ENCODE assay signal across 8 cellular contexts in the genomic region with DNA sequence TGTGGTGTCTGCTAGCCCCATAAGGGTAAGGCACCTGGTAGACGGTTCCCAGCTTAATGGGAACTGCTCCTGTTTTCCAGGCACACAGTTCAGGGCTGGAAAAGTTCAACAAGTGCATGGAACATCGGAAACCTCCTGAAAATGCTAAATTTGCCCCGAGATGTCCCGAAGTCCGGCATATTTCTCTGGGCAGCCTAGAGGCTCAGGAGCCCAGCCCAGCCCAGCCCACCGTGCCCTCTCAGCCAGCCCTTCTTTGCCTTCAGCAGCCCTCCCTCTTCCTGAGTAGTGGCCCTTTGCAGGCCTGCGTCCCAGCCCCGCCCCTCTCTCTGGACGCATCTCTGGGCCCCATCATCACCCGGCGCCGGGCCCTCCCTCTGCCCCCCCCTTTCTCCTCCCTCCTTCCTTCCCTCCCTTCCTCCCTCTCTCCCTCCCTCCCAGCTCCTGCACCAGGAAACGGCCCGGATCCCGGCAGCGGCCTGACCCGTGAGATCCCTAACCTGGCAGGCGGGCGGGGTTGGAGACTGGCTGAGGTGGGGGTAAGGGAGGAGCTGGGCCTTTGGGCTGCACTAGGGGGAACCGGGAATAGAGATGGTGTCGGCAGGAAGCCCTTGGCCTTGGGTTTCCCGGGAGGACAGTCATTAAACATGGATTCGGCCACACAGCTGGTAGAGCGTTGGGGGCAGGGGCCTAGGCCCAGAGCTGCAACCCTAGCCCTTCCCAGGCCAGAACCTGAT. TPM values are rescaled to one million over a fixed set of nuclear protein-coding genes. Genes with fewer than 3 reads are reported as not detected.
DNase-seq lines count a peak whose midpoint lies in the region; ATAC-seq and TF ChIP-seq lines count a peak whose summit lies in the region.

A gene with protein sequence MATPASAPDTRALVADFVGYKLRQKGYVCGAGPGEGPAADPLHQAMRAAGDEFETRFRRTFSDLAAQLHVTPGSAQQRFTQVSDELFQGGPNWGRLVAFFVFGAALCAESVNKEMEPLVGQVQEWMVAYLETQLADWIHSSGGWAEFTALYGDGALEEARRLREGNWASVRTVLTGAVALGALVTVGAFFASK (plus strand): TSS at position 422 of the 734 bp plus-strand sequence. CDS start 935 bp downstream, outside the sequence.

- H3K27ac ChIP-seq in lung (ENCODE audit: low read depth in 1 of 2, low read length in 1 of 2) (peak within 1 kb of the TSS; percentile 74 to 96), suprapubic skin (peak within 1 kb of the TSS; percentile 88)

- TF ChIP-seq POLR2A in suprapubic skin (IDR thresholded peaks at IDR 0.05): peak in 1 of 2 donors; percentile 49

- 1 to 3% methylated on average over 24 of the region's 24 CpGs for WGBS in lung, 2 donors
- WGBS in suprapubic skin: 5% methylated on average over 22 of the region's 24 CpGs

- no peak for TF ChIP-seq EP300 in suprapubic skin (IDR thresholded peaks at IDR 0.05)

- ATAC-seq in lung (ENCODE audit: insufficient read depth, low FRiP score): peak; percentile 63
- no peak for ATAC-seq in HG03439 (IDR thresholded peaks at IDR 0.05; ENCODE audit: unreplicated experiment)

- in situ Hi-C loops in GM13976 (cut with MboI; ENCODE audit: low sequenced_read_pairs, unreplicated experiment) (no loop called here), SK-MEL-5 (cut with HindIII; ENCODE audit: low pct_unique_long_range_greater_than_20kb, low sequenced_read_pairs) (no loop called here), endometrial microvascular endothelial cells (cut with HindIII; ENCODE audit: inconsistent ontology term, low pct_unique_long_range_greater_than_20kb, low sequenced_read_pairs) (no loop called here)

- H3K9me3 ChIP-seq in lung (ENCODE audit: control insufficient read depth in 2 of 2, insufficient read depth in 1 of 2, low read length in 1 of 2): no peaks in the 10 kb centered on the region
- no peaks in the 10 kb centered on the region for H3K9me3 ChIP-seq in suprapubic skin

- H3K4me1 ChIP-seq in lung (ENCODE audit: control insufficient read depth in 2 of 2, insufficient read depth in 2 of 2, low read length in 2 of 2) (peaks cover 7 to 12% of the 10 kb centered on the region in 2 donors), suprapubic skin (peaks cover 43% of the 10 kb centered on the region)

- H3K36me3 ChIP-seq in lung (ENCODE audit: control insufficient read depth in 2 of 2, insufficient read depth in 2 of 2, low read length in 2 of 2): peaks cover 0 to 26% of the 10 kb centered on the region in 2 donors
- peaks cover 27% of the 10 kb centered on the region for H3K36me3 ChIP-seq in suprapubic skin

- H3K27me3 ChIP-seq in lung (ENCODE audit: control insufficient read depth, insufficient read depth) (no peaks in the 10 kb centered on the region), suprapubic skin (no peaks in the 10 kb centered on the region)

- H3K4me3 ChIP-seq in lung: peak within 1 kb of the TSS; percentile 85
- H3K4me3 ChIP-seq in suprapubic skin: peak within 1 kb of the TSS; percentile 67

- DNase-seq in AG08395 (ENCODE audit: low spot score) (peak; percentile 79), GM13976 (ENCODE audit: low spot score) (peak; percentile 90), NCI-H1048 (lab: John Stamatoyannopoulos, UW) (peak; percentile 81), SK-MEL-5 (ENCODE audit: low read depth, low spot score) (peak; percentile 91), lung (ENCODE audit: low spot score) (peak; percentile 93), suprapubic skin (ENCODE audit: low spot score in 2 of 2) (peak; percentile 96 to 97)

- no peak for TF ChIP-seq CTCF in GM13976 (IDR thresholded peaks at IDR 0.05; ENCODE audit: borderline replicate concordance, control extremely low read depth, extremely low read depth, insufficient read depth, missing control alignments)
- no peak for TF ChIP-seq CTCF in lung (IDR thresholded peaks at IDR 0.05; ENCODE audit: control extremely low read depth, extremely low read depth)
- no peak for TF ChIP-seq CTCF in suprapubic skin (IDR thresholded peaks at IDR 0.05)

RNA-seq across cellular contexts. Expression of the gene that starts here (rescaled TPM):
- total RNA-seq in SK-MEL-5 (2014; rRNA removed; shearing (Covaris generic)): 19.1 and 20.9 TPM in 2 replicates
- 54.4 and 61.3 TPM in 2 replicates for polyA plus RNA-seq in SK-MEL-5 (2015; cell fraction: cytosol; rRNA removed)
- 63.6 and 82.9 TPM in 2 replicates for polyA plus RNA-seq in SK-MEL-5 (2015; cell fraction: nucleus; rRNA removed)
- total RNA-seq in endometrial microvascular endothelial cells (ENCODE audit: inconsistent ontology term) (13.2 TPM), lung (10 to 100 TPM; 20.8 to 52.8 TPM), suprapubic skin (10 to 100 TPM; 35.4 to 48.4 (median 44.7) TPM)
- 10 to 100 TPM; 31.0 to 48.6 TPM for polyA plus RNA-seq in lung
